Comparison of ENCODE assay signal across 8 cellular contexts in the genomic region with DNA sequence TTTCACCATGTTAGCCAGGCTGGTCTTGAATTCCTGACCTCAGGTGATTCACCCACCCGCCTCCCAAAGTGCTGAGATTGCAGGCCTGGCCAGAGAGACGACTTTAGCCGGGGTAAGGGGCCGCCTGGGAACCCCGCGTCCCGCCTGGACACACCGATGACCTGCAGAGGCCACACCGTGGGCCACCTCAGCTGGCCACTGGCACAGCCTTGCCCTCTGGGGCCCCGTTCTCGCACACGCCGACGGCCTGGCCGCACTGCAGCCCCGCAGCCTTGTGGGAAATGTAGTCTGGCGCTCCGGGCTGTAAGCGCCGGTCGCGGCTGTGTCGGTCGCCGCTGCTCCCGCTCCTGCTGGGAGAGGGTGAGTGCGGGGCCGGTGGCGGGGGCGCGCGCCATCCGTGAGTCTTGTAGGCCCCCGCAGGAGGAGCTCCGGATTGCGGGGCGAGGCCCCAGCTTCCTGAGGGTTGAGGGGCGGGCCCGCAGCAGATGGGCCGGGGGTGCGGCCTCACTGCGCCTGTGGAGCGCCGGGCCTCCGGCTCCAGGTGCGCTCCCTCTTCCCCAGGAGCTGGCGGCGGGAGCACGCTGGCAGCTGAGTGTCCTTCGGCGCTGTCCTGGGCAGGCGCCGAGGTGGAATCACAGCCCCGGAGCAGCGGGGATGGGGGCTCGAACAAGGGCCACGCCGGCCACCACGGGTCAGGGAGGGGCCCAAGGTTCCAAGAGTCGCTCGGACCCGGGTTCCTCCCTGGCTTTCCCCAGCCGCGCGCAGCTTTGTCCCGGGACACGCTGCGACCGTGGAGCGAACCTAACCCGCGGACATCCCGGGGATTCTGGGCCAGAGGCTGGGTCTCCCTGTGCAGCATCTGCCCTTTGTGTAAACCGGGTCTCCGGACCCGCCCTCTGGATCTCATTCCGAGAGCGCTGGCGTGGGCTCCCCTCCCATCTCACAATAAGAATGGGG. TPM values are rescaled to one million over a fixed set of nuclear protein-coding genes. Genes with fewer than 3 reads are reported as not detected.
DNase-seq lines count a peak whose midpoint lies in the region; ATAC-seq, FAIRE-seq and TF ChIP-seq lines count a peak whose summit lies in the region.

A gene (plus strand): TSS at position 299 of the 957 bp plus-strand sequence. CDS start 35,401 bp downstream, outside the sequence.

- no peak for FAIRE-seq in bronchial epithelial cell (lab: Jason Lieb, UNC)

- peaks cover 12 to 34% (median 25%) of the 10 kb centered on the region in 3 donors for H3K27me3 Mint-ChIP-seq in CD14-positive monocyte (ENCODE audit: low read depth in 3 of 3)

- ATAC-seq in sciatic nerve (peak; percentile 95), HG02885 (IDR thresholded peaks at IDR 0.05; ENCODE audit: poor library complexity, unreplicated experiment) (no peak), GM19324 (IDR thresholded peaks at IDR 0.05; ENCODE audit: low FRiP score, unreplicated experiment) (no peak)

- H3K27me3 ChIP-seq in bronchial epithelial cell (ENCODE audit: control insufficient read depth, insufficient read depth, low read length), result no peaks in the 10 kb centered on the region

- intact Hi-C loops in CD14-positive monocyte (cut with micrococcal nuclease) (no loop called here), sciatic nerve (cut with DNase I) (no loop called here)

- TF ChIP-seq CTCF in CD14-positive monocyte (IDR thresholded peaks at IDR 0.05) (no peak), bronchial epithelial cell (IDR thresholded peaks at IDR 0.05; ENCODE audit: insufficient read depth, low read length, severe bottlenecking) (no peak)

- no peak for DNase-seq in CD14-positive monocyte (ENCODE audit: low spot score)
- DNase-seq in HPDE6-E6E7 (ENCODE audit: extremely low spot score), result peak; percentile 37
- peak; percentile 5 for DNase-seq in T follicular helper cell (ENCODE audit: low read depth)
- peak; percentile 40 for DNase-seq in bronchial epithelial cell (ENCODE audit: low read depth)
- peak; percentile 86 for DNase-seq in iPS-NIHi11 (ENCODE audit: low spot score)
- peak; percentile 71 for DNase-seq in sciatic nerve (ENCODE audit: low spot score)

- H3K36me3 Mint-ChIP-seq in CD14-positive monocyte, result peaks cover 2 to 3% of the 10 kb centered on the region in 2 donors

- H3K27ac Mint-ChIP-seq in CD14-positive monocyte, result peak within 1 kb of the TSS in 1 of 7 donors; percentile 68

- H3K4me3 ChIP-seq in bronchial epithelial cell (ENCODE audit: low read depth, low read length), result peak within 1 kb of the TSS; percentile 83

- peak within 1 kb of the TSS; percentile 65 to 79 for H3K4me3 Mint-ChIP-seq in CD14-positive monocyte

- H3K9me3 Mint-ChIP-seq in CD14-positive monocyte, result peaks cover 26 to 76% (median 68%) of the 10 kb centered on the region in 7 donors

- H3K36me3 ChIP-seq in bronchial epithelial cell (ENCODE audit: control insufficient read depth, insufficient read depth, low read length), result no peaks in the 10 kb centered on the region

- H3K4me1 Mint-ChIP-seq in CD14-positive monocyte, result peaks cover 5% of the 10 kb centered on the region

RNA-seq across cellular contexts. Expression of the gene that starts here (rescaled TPM):
- polyA plus RNA-seq in CD14-positive monocyte, result not detected
- total RNA-seq in bronchial epithelial cell (0.53 and 0.90 TPM in 2 replicates), sciatic nerve (4.8 TPM)

Comparison
In these comparisons a context has a peak if more than half of its experiments do, and no peak if none do; other contexts are left out.
1. Peak in DNase-seq and H3K4me3 ChIP-seq in bronchial epithelial cell; RNA of the gene not detected or under 1 TPM.